In genomic region chr5:113514263-113514590, GRCh38 we compare ENCODE assay signal across 8 cellular contexts. TPM values are rescaled to one million over a fixed set of nuclear protein-coding genes. Genes with fewer than 3 reads are reported as not detected.
DNase-seq lines count a peak whose midpoint lies in the region; ATAC-seq and TF ChIP-seq lines count a peak whose summit lies in the region.

No MANE protein-coding gene starts in this region.

- H3K4me3 ChIP-seq in BJ (ENCODE audit: low read depth, low read length) (peak overlapping the region; percentile 74), HEK293 (ENCODE audit: low read depth, low read length) (peak overlapping the region; percentile 94)

- peak overlapping the region; percentile 87 for H3K4me3 Mint-ChIP-seq in activated T-helper 2 cell treated with anti-CD3 and anti-CD28 coated beads, Interferon-gamma antibody, Interleukin-2, Interleukin-4, amounts not matched to agents 10 μg/mL and 5 μg/mL and 100 μg/mL, durations not matched to agents 14 hours and 24 hours and 36 hours (ENCODE audit: low read depth)
- peak overlapping the region; percentile 93 to 98 (median 94) for H3K4me3 Mint-ChIP-seq in immature natural killer cell

- peak overlapping the region; percentile 83 for H3K27ac Mint-ChIP-seq in activated T-helper 2 cell treated with anti-CD3 and anti-CD28 coated beads, Interferon-gamma antibody, Interleukin-2, Interleukin-4, amounts not matched to agents 10 μg/mL and 5 μg/mL and 100 μg/mL, durations not matched to agents 14 hours and 24 hours and 36 hours
- H3K27ac Mint-ChIP-seq in immature natural killer cell, result peak overlapping the region; percentile 91 to 97 (median 96)

- H3K9me3 ChIP-seq in HEK293 (ENCODE audit: control insufficient read depth, insufficient read depth, low read depth, low read length), result no peaks in the 10 kb centered on the region

- H3K27me3 ChIP-seq in BJ (ENCODE audit: control insufficient read depth, insufficient read depth, low read length), result no peaks in the 10 kb centered on the region

- intact Hi-C loops in activated T-helper 2 cell treated with anti-CD3 and anti-CD28 coated beads, Interferon-gamma antibody, Interleukin-2, Interleukin-4, amounts not matched to agents 10 μg/mL and 5 μg/mL and 100 μg/mL, durations not matched to agents 14 hours and 24 hours and 36 hours (cut with micrococcal nuclease), result no loop called here

- CTCF ChIA-PET in BJ (lab: Yijun Ruan, JAX), result no interaction called here
- CTCF ChIA-PET in HEK293 (lab: Yijun Ruan, JAX), result interaction anchor here (0.7 to 4.6 kb wide), 3 partner anchors 11 to 179 kb away, joined by 3 to 36 read pairs (median 4); no protein-coding TSS in a partner anchor

- peaks cover 33% of the 10 kb centered on the region for H3K4me1 Mint-ChIP-seq in activated T-helper 2 cell treated with anti-CD3 and anti-CD28 coated beads, Interferon-gamma antibody, Interleukin-2, Interleukin-4, amounts not matched to agents 10 μg/mL and 5 μg/mL and 100 μg/mL, durations not matched to agents 14 hours and 24 hours and 36 hours (ENCODE audit: low read depth)
- H3K4me1 Mint-ChIP-seq in immature natural killer cell, result peaks cover 29 to 49% of the 10 kb centered on the region in 2 donors

- H3K27me3 Mint-ChIP-seq in activated T-helper 2 cell treated with anti-CD3 and anti-CD28 coated beads, Interferon-gamma antibody, Interleukin-2, Interleukin-4, amounts not matched to agents 10 μg/mL and 5 μg/mL and 100 μg/mL, durations not matched to agents 14 hours and 24 hours and 36 hours (ENCODE audit: low read depth), result peaks cover 11% of the 10 kb centered on the region
- peaks cover 6 to 13% (median 10%) of the 10 kb centered on the region in 3 donors for H3K27me3 Mint-ChIP-seq in immature natural killer cell (ENCODE audit: low read depth in 3 of 3)

- H3K9me3 Mint-ChIP-seq in activated T-helper 2 cell treated with anti-CD3 and anti-CD28 coated beads, Interferon-gamma antibody, Interleukin-2, Interleukin-4, amounts not matched to agents 10 μg/mL and 5 μg/mL and 100 μg/mL, durations not matched to agents 14 hours and 24 hours and 36 hours, result peaks cover 3% of the 10 kb centered on the region
- no peaks in the 10 kb centered on the region for H3K9me3 Mint-ChIP-seq in immature natural killer cell

- peak overlapping the region; percentile 77; the same call in 1 of the 2 replicates for H3K27ac ChIP-seq in HEK293 (ENCODE audit: extremely low read depth, low read depth, low read length)
- H3K27ac ChIP-seq in substantia nigra (ENCODE audit: low read depth, low read length, poor library complexity, severe bottlenecking), result peak overlapping the region; percentile 84

- TF ChIP-seq CTCF in BJ (IDR thresholded peaks at IDR 0.05; ENCODE audit: insufficient read depth, low read depth, low read length) (no peak), HEK293 (tag by site-specific recombination; IDR thresholded peaks at IDR 0.05) (no peak)

- H3K36me3 Mint-ChIP-seq in activated T-helper 2 cell treated with anti-CD3 and anti-CD28 coated beads, Interferon-gamma antibody, Interleukin-2, Interleukin-4, amounts not matched to agents 10 μg/mL and 5 μg/mL and 100 μg/mL, durations not matched to agents 14 hours and 24 hours and 36 hours (ENCODE audit: low read depth), result peaks cover 35% of the 10 kb centered on the region
- peaks cover 0 to 4% (median 3%) of the 10 kb centered on the region in 3 donors for H3K36me3 Mint-ChIP-seq in immature natural killer cell

- ATAC-seq in GM19023 (IDR thresholded peaks at IDR 0.05; ENCODE audit: unreplicated experiment) (no peak), HG03097 (IDR thresholded peaks at IDR 0.05; ENCODE audit: low FRiP score, unreplicated experiment) (no peak)

- no peak for DNase-seq in BJ (ENCODE audit: low read depth)
- DNase-seq in activated T-helper 2 cell treated with anti-CD3 and anti-CD28 coated beads, Interferon-gamma antibody, Interleukin-2, Interleukin-4, amounts not matched to agents 10 μg/mL and 5 μg/mL and 100 μg/mL, durations not matched to agents 14 hours and 24 hours and 36 hours (ENCODE audit: low spot score), result no peak
- DNase-seq in immature natural killer cell, result no peak
- peak in 5 of 49 donors; percentile 11 to 60 (median 21) for DNase-seq in substantia nigra (lab: John Stamatoyannopoulos, UW)
- no peak for DNase-seq in superior temporal gyrus (ENCODE audit: extremely low spot score)

- POLR2A ChIA-PET in BJ (lab: Charles Lee) (no interaction called here), HEK293 (lab: Yijun Ruan, JAX) (interaction anchor here (0.7 to 1.4 kb wide), 3 partner anchors 25 to 538 kb away, joined by 4 to 10 read pairs (median 7); partner anchors contain the start of genes DCP2 and MCC)

- H3K4me1 ChIP-seq in HEK293 (ENCODE audit: control insufficient read depth, insufficient read depth, low read length), result no peaks in the 10 kb centered on the region

- H3K36me3 ChIP-seq in BJ (ENCODE audit: control insufficient read depth, insufficient read depth, low read length) (no peaks in the 10 kb centered on the region), HEK293 (ENCODE audit: control insufficient read depth in 2 of 2, insufficient read depth in 1 of 2, low read length in 2 of 2) (peaks cover 9 to 34% of the 10 kb centered on the region in 2 experiments)

TF ChIP-seq in HEK293, 187 proteins besides CTCF, POLR2A, EP300 and RAD21:
- peak; percentile 71; the same call in 1 of the 2 replicates for TF ChIP-seq PRDM10 (tag by site-specific recombination; IDR thresholded peaks at IDR 0.05)
- no peak for TF ChIP-seq ZNF560 (tag by site-specific recombination; IDR thresholded peaks at IDR 0.05; ENCODE audit: borderline replicate concordance)
- TF ChIP-seq ZBTB48 (tag by site-specific recombination; IDR thresholded peaks at IDR 0.05), result peak; percentile 91
- 0 out of 2 replicates have a peak, but pooled peaks have one; percentile 11 for TF ChIP-seq INSM2 (tag by site-specific recombination; IDR thresholded peaks at IDR 0.05)
TF ChIP-seq in HEK293: peak in this region for 3.

RNA-seq across cellular contexts. Expression of gene YTHDC2, which starts 0.7 kb away (rescaled TPM):
- polyA plus RNA-seq in BJ (2011; rRNA removed), result 2.5 and 6.9 TPM in 2 replicates
- polyA minus RNA-seq in BJ (2011; rRNA and poly(A)+ RNA removed), result 7.3 and 8.7 TPM in 2 replicates
- 23.1 and 23.9 TPM in 2 replicates for total RNA-seq in activated T-helper 2 cell treated with anti-CD3 and anti-CD28 coated beads, Interferon-gamma antibody, Interleukin-2, Interleukin-4, amounts not matched to agents 10 μg/mL and 5 μg/mL and 100 μg/mL, durations not matched to agents 14 hours and 24 hours and 36 hours
- polyA plus RNA-seq in immature natural killer cell, result 10 to 100 TPM in 1 of 3 donors, 1 to 10 TPM in 2; 3.9 to 11.3 (median 7.3) TPM

RNA-seq across cellular contexts. Expression of gene MCC, which starts 26.0 kb away (rescaled TPM):
- polyA plus RNA-seq in BJ (2011; rRNA removed) (2.3 TPM in 2 replicates), immature natural killer cell (1 to 10 TPM in 1 of 3 donors, under 1 TPM in 2; 0.53 to 1.2 (median 0.63) TPM)
- 4.3 and 5.9 TPM in 2 replicates for polyA minus RNA-seq in BJ (2011; rRNA and poly(A)+ RNA removed)
- 1.6 and 2.1 TPM in 2 replicates for total RNA-seq in activated T-helper 2 cell treated with anti-CD3 and anti-CD28 coated beads, Interferon-gamma antibody, Interleukin-2, Interleukin-4, amounts not matched to agents 10 μg/mL and 5 μg/mL and 100 μg/mL, durations not matched to agents 14 hours and 24 hours and 36 hours
